ENCODE assay signal across 1 cellular context in genomic region chr10:44829426-44829825, GRCh38.
TF ChIP-seq lines count a peak whose summit lies in the region.

No MANE protein-coding gene starts in this region.

TF ChIP-seq in SK-N-SH, 30 proteins besides CTCF, POLR2A, EP300 and RAD21 (continued from another document):
- TF ChIP-seq EZH2phosphoT487 (IDR thresholded peaks at IDR 0.05; ENCODE audit: borderline replicate concordance, low read depth) (no peak), REST (IDR thresholded peaks at IDR 0.05; ENCODE audit: low read depth, low read length) (no peak)
